ENCODE assay signal across 24 cellular contexts in the genomic region with DNA sequence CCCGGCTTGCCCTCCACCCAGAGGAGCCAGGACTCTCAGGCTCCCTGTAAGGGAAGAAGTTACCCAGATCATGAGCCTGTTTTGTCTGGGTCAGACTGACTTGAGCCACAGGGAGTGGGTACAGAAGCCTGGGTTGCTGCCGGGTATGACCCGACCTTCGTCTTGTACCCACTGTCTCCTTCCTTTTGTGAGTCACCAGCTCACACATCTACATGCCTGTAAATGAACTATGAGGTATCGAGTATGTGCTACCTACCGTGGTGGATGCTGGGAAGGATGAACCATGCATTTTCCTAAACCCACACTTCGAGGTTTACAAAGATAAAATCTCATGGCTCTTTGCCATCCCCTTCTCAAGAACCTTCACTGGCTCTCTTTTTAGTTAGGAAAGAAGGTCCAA. TPM values are rescaled to one million over a fixed set of nuclear protein-coding genes. Genes with fewer than 3 reads are reported as not detected.
DNase-seq lines count a peak whose midpoint lies in the region; ATAC-seq and TF ChIP-seq lines count a peak whose summit lies in the region.
"Had no signal": no experiment of that assay in that cellular context is flagged by ENCODE, and none has a peak within 500 bp of the region (broad histone marks: within the 10 kb centered on the region; RNA-seq: fewer than 3 reads in every experiment).

No MANE protein-coding gene starts in this region.

- no peak overlapping the region for H3K27ac Mint-ChIP-seq in activated T-helper 17 cell treated with anti-CD3 and anti-CD28 coated beads, Interleukin-2, amount 50 U/mL, for 72 hours
- H3K27ac Mint-ChIP-seq in stimulated activated effector memory CD8-positive, alpha-beta T cell treated with anti-CD3 and anti-CD28 coated beads, Interleukin-12 subunit alpha, Interleukin-12 subunit beta, amount 100 ng/mL, for 72 hours: no peak overlapping the region
- H3K27ac Mint-ChIP-seq in GM23338: no peak overlapping the region
- H3K27ac Mint-ChIP-seq: CD4-positive, CD25-positive, alpha-beta regulatory T cell had no signal

- H3K79me2 ChIP-seq in GM23338 (replicated peaks; ENCODE audit: insufficient read depth): no peaks in the 10 kb centered on the region

- peaks cover 8% of the 10 kb centered on the region for H3K4me1 Mint-ChIP-seq in activated T-helper 17 cell treated with anti-CD3 and anti-CD28 coated beads, Interleukin-2, amount 50 U/mL, for 72 hours
- peaks cover 17% of the 10 kb centered on the region for H3K4me1 Mint-ChIP-seq in stimulated activated effector memory CD8-positive, alpha-beta T cell treated with anti-CD3 and anti-CD28 coated beads, Interleukin-12 subunit alpha, Interleukin-12 subunit beta, amount 100 ng/mL, for 72 hours
- peaks cover 7% of the 10 kb centered on the region; the same call in 1 of the 3 replicates for H3K4me1 Mint-ChIP-seq in GM23338
- H3K4me1 Mint-ChIP-seq: CD4-positive, CD25-positive, alpha-beta regulatory T cell had no signal

- H3K36me3 Mint-ChIP-seq in activated T-helper 17 cell treated with anti-CD3 and anti-CD28 coated beads, Interleukin-2, amount 50 U/mL, for 72 hours (ENCODE audit: low read depth): no peaks in the 10 kb centered on the region
- no peaks in the 10 kb centered on the region for H3K36me3 Mint-ChIP-seq in stimulated activated effector memory CD8-positive, alpha-beta T cell treated with anti-CD3 and anti-CD28 coated beads, Interleukin-12 subunit alpha, Interleukin-12 subunit beta, amount 100 ng/mL, for 72 hours
- no peaks in the 10 kb centered on the region for H3K36me3 Mint-ChIP-seq in GM23338 (ENCODE audit: low read depth)
- H3K36me3 Mint-ChIP-seq: CD4-positive, CD25-positive, alpha-beta regulatory T cell had no signal

- H4K20me1 ChIP-seq in GM23338 (replicated peaks; ENCODE audit: insufficient read depth): no peaks in the 10 kb centered on the region

- intact Hi-C loops in cardiac septum (cut with DNase I): no loop called here

- no peak for TF ChIP-seq CTCF in GM23338 (conservative IDR thresholded peaks at IDR 0.05; ENCODE audit: low read depth in 2 of 2)

- H3F3A ChIP-seq in GM23338 (replicated peaks; ENCODE audit: low read depth): no peaks in the 10 kb centered on the region

- H3K4me1 ChIP-seq in GM23338 (ENCODE audit: insufficient read depth): peaks cover 8% of the 10 kb centered on the region; the same call in 1 of the 2 replicates
- H3K4me1 ChIP-seq: BE2C had no signal

- DNase-seq in stimulated activated CD4-positive, alpha-beta T cell treated with anti-CD3 and anti-CD28 coated beads, Interleukin-15, amount 100 ng/mL, for 24 hours: peak; percentile 5
- DNase-seq in stimulated activated CD4-positive, alpha-beta T cell treated with anti-CD3 and anti-CD28 coated beads, Interleukin-2, amount 100 ng/mL, for 24 hours: no peak
- DNase-seq in epithelial cell of prostate (ENCODE audit: low read depth, low spot score): peak; percentile 14
- DNase-seq in stimulated activated effector memory CD8-positive, alpha-beta T cell treated with anti-CD3 and anti-CD28 coated beads, Interleukin-12 subunit alpha, Interleukin-12 subunit beta, amount 100 ng/mL, for 72 hours (ENCODE audit: low spot score in 2 of 2): no peak
- DNase-seq in GM23338 (ENCODE audit: low spot score): no peak
- no peak for DNase-seq in cardiac septum (ENCODE audit: low spot score)
- DNase-seq: BE2C; CD4-positive, CD25-positive, alpha-beta regulatory T cell; H7; KG1; NCI-H1105 treated with DMSO at 0.1 percent for 48 hours; NCI-H1694 treated with DMSO at 0.1 percent for 48 hours; NCI-H2081 treated with DMSO at 0.1 percent for 48 hours; NCI-H2171 treated with DMSO at 0.1 percent for 48 hours; NCI-H446; NCI-H526; RPMI8226; SHP77 treated with DMSO at 0.1 percent for 48 hours had no signal

- H3K4me3 ChIP-seq in GM23338: no peak overlapping the region
- H3K4me3 ChIP-seq: SK-N-MC had no signal

- no peaks in the 10 kb centered on the region for H3K36me3 ChIP-seq in GM23338 (ENCODE audit: insufficient read depth)
- H3K36me3 ChIP-seq: BE2C had no signal

- 0 out of 2 replicates have a peak, but pooled peaks cover 4% of the 10 kb centered on the region for H3K9me2 ChIP-seq in GM23338 (ENCODE audit: insufficient read depth)

- H3K4me3 Mint-ChIP-seq in activated T-helper 17 cell treated with anti-CD3 and anti-CD28 coated beads, Interleukin-2, amount 50 U/mL, for 72 hours: no peak overlapping the region
- H3K4me3 Mint-ChIP-seq in stimulated activated effector memory CD8-positive, alpha-beta T cell treated with anti-CD3 and anti-CD28 coated beads, Interleukin-12 subunit alpha, Interleukin-12 subunit beta, amount 100 ng/mL, for 72 hours: no peak overlapping the region
- no peak overlapping the region for H3K4me3 Mint-ChIP-seq in GM23338
- H3K4me3 Mint-ChIP-seq: CD4-positive, CD25-positive, alpha-beta regulatory T cell had no signal

- H3K27ac ChIP-seq in epithelial cell of prostate: no peak overlapping the region
- H3K27ac ChIP-seq in GM23338 (ENCODE audit: low read depth): no peak overlapping the region
- H3K27ac ChIP-seq: HL-60, SK-N-MC had no signal

- no peaks in the 10 kb centered on the region for H3K27me3 ChIP-seq in GM23338 (ENCODE audit: insufficient read depth)
- H3K27me3 ChIP-seq: BE2C had no signal

- H2AFZ ChIP-seq in GM23338: no peak overlapping the region

- ATAC-seq in activated T-helper 17 cell treated with anti-CD3 and anti-CD28 coated beads, Interleukin-2, amount 50 U/mL, for 72 hours (replicated peaks): peak; percentile 57
- peak; percentile 56 for ATAC-seq in stimulated activated effector memory CD8-positive, alpha-beta T cell treated with anti-CD3 and anti-CD28 coated beads, Interleukin-12 subunit alpha, Interleukin-12 subunit beta, amount 100 ng/mL, for 72 hours
- no peak for ATAC-seq in GM23338
- no peak for ATAC-seq in HG03378 (IDR thresholded peaks at IDR 0.05; ENCODE audit: unreplicated experiment)

- peaks cover 9% of the 10 kb centered on the region for H3K27me3 Mint-ChIP-seq in activated T-helper 17 cell treated with anti-CD3 and anti-CD28 coated beads, Interleukin-2, amount 50 U/mL, for 72 hours
- peaks cover 1% of the 10 kb centered on the region for H3K27me3 Mint-ChIP-seq in GM23338 (ENCODE audit: insufficient read depth, low read depth, poor library complexity)

- H3K9me3 Mint-ChIP-seq in activated T-helper 17 cell treated with anti-CD3 and anti-CD28 coated beads, Interleukin-2, amount 50 U/mL, for 72 hours: no peaks in the 10 kb centered on the region
- H3K9me3 Mint-ChIP-seq in stimulated activated effector memory CD8-positive, alpha-beta T cell treated with anti-CD3 and anti-CD28 coated beads, Interleukin-12 subunit alpha, Interleukin-12 subunit beta, amount 100 ng/mL, for 72 hours: peaks cover 2% of the 10 kb centered on the region
- H3K9me3 Mint-ChIP-seq in GM23338: no peaks in the 10 kb centered on the region

- H3K4me2 ChIP-seq in GM23338: no peak overlapping the region

TF ChIP-seq in GM23338, 12 proteins besides CTCF, POLR2A, EP300 and RAD21 (continues in another document):
- TF ChIP-seq POLR2AphosphoS5 (IDR thresholded peaks at IDR 0.05; ENCODE audit: low read depth): no peak
- no peak for TF ChIP-seq EZH2 (IDR thresholded peaks at IDR 0.05; ENCODE audit: low read depth, unreplicated experiment)
- TF ChIP-seq STAT1 (IDR thresholded peaks at IDR 0.05; ENCODE audit: unreplicated experiment): no peak
- TF ChIP-seq NANOG (IDR thresholded peaks at IDR 0.05; ENCODE audit: borderline replicate concordance): no peak
- TF ChIP-seq, protein P1, sequence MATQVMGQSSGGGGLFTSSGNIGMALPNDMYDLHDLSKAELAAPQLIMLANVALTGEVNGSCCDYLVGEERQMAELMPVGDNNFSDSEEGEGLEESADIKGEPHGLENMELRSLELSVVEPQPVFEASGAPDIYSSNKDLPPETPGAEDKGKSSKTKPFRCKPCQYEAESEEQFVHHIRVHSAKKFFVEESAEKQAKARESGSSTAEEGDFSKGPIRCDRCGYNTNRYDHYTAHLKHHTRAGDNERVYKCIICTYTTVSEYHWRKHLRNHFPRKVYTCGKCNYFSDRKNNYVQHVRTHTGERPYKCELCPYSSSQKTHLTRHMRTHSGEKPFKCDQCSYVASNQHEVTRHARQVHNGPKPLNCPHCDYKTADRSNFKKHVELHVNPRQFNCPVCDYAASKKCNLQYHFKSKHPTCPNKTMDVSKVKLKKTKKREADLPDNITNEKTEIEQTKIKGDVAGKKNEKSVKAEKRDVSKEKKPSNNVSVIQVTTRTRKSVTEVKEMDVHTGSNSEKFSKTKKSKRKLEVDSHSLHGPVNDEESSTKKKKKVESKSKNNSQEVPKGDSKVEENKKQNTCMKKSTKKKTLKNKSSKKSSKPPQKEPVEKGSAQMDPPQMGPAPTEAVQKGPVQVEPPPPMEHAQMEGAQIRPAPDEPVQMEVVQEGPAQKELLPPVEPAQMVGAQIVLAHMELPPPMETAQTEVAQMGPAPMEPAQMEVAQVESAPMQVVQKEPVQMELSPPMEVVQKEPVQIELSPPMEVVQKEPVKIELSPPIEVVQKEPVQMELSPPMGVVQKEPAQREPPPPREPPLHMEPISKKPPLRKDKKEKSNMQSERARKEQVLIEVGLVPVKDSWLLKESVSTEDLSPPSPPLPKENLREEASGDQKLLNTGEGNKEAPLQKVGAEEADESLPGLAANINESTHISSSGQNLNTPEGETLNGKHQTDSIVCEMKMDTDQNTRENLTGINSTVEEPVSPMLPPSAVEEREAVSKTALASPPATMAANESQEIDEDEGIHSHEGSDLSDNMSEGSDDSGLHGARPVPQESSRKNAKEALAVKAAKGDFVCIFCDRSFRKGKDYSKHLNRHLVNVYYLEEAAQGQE (IDR thresholded peaks at IDR 0.05; ENCODE audit: unreplicated experiment): no peak

RNA-seq across cellular contexts. Expression of a gene that starts 56.9 kb away (rescaled TPM):
- total RNA-seq in activated T-helper 17 cell treated with anti-CD3 and anti-CD28 coated beads, Interleukin-2, amount 50 U/mL, for 72 hours: 1 to 10 TPM in 1 of 2 donors, under 1 TPM in 1; 0.56 to 1.5 TPM
- 1.1 and 1.7 TPM in 2 replicates for total RNA-seq in GM23338 (2014; rRNA removed; shearing (Covaris generic))
- polyA plus RNA-seq in GM23338 (2016; fragmentation: Nextera tagmentation; extraction: Ambion mirVana): 0.96 and 1.8 TPM in 2 replicates
- 0.46 TPM for total RNA-seq in cardiac septum
- total RNA-seq: A673, HT1080 had no signal

Comparison
In these comparisons a context has a peak if more than half of its experiments do, and no peak if none do; other contexts are left out.
1. DNase-seq: peak in stimulated activated CD4-positive, alpha-beta T cell treated with anti-CD3 and anti-CD28 coated beads, Interleukin-15, amount 100 ng/mL, for 24 hours (single experiment) and epithelial cell of prostate (single experiment); none in stimulated activated CD4-positive, alpha-beta T cell treated with anti-CD3 and anti-CD28 coated beads, Interleukin-2, amount 100 ng/mL, for 24 hours (0 of 2), stimulated activated effector memory CD8-positive, alpha-beta T cell treated with anti-CD3 and anti-CD28 coated beads, Interleukin-12 subunit alpha, Interleukin-12 subunit beta, amount 100 ng/mL, for 72 hours (0 of 2), GM23338 (single experiment) and cardiac septum (single experiment).
2. ATAC-seq: peak in activated T-helper 17 cell treated with anti-CD3 and anti-CD28 coated beads, Interleukin-2, amount 50 U/mL, for 72 hours (single experiment) and stimulated activated effector memory CD8-positive, alpha-beta T cell treated with anti-CD3 and anti-CD28 coated beads, Interleukin-12 subunit alpha, Interleukin-12 subunit beta, amount 100 ng/mL, for 72 hours (single experiment); none in GM23338 (single experiment) and HG03378 (single experiment).